In the genomic region with DNA sequence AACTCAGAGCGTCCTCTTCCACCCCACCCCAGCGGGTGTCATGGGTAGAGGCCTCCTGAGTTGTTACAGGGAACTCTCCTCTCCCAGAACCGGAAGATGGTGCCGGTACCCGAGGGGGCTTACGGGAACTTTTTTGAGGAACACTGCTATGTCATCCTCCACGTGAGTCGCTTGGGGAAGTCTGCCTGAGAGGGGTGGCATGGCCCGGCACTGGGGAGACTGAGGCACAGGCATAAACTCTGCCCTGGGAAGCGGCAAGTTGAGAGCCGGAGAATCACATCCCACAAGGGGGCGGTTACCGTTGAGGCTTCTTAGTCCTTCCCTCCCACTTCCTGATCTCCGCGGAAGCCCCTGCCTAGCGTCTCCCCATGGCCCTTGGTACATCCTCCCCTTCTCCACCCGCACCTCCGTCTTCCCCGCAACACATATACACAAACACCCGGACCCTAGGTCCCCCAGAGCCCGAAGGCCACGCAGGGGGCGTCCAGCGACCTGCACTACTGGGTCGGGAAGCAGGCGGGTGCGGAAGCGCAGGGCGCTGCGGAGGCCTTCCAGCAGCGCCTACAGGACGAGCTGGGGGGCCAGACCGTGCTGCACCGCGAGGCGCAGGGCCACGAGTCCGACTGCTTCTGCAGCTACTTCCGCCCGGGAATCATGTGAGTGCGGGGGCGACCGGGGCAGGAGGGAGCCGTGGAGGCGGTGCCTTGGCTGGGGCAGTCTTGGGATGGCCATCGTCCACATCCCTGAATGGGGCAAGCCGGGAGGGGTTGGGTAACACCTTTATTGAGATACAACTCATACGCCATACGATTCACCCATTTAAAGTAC, we compare ENCODE assay signal across 8 cellular contexts. TPM values are rescaled to one million over a fixed set of nuclear protein-coding genes. Genes with fewer than 3 reads are reported as not detected.
DNase-seq lines count a peak whose midpoint lies in the region; ATAC-seq, FAIRE-seq and TF ChIP-seq lines count a peak whose summit lies in the region.

No MANE protein-coding gene starts in this region.

- no peaks in the 10 kb centered on the region for H3K9me3 ChIP-seq in thymus (ENCODE audit: control insufficient read depth)

- WGBS in thymus: under 1% methylated on average over 49 of the region's 49 CpGs

- H3K4me1 ChIP-seq in thymus (ENCODE audit: control insufficient read depth, insufficient read depth, low read length): peaks cover 11% of the 10 kb centered on the region

- H3K27me3 ChIP-seq in thymus (ENCODE audit: control insufficient read depth, insufficient read depth): no peaks in the 10 kb centered on the region

- H3K27ac ChIP-seq in thymus (ENCODE audit: low read depth): peak overlapping the region; percentile 62

- no peak for TF ChIP-seq CTCF in omental fat pad (IDR thresholded peaks at IDR 0.05)

- peak overlapping the region; percentile 52 for H3K4me3 ChIP-seq in thymus (ENCODE audit: low read length)

- FAIRE-seq in frontal cortex (lab: Jason Lieb, UNC): no peak

- ATAC-seq in GM18511 (IDR thresholded peaks at IDR 0.05; ENCODE audit: unreplicated experiment) (peak; percentile 71), HG02885 (IDR thresholded peaks at IDR 0.05; ENCODE audit: poor library complexity, unreplicated experiment) (peak; percentile 72), omental fat pad (ENCODE audit: low FRiP score) (peak; percentile 87)

- H3K36me3 ChIP-seq in thymus (ENCODE audit: control insufficient read depth, insufficient read depth): peaks cover 17% of the 10 kb centered on the region

- DNase-seq in activated gamma-delta T cell (lab: John Stamatoyannopoulos, UW): peak; percentile 39
- peak; percentile 55 to 72 for DNase-seq in frontal cortex (ENCODE audit: low spot score in 2 of 2)
- DNase-seq in omental fat pad (ENCODE audit: low spot score): peak; percentile 74
- no peak for DNase-seq in NCI-H510A treated with DMSO at 0.1 percent for 48 hours (lab: John Stamatoyannopoulos, UW)

TF ChIP-seq in PFSK-1, 5 proteins besides CTCF, POLR2A, EP300 and RAD21:
- TF ChIP-seq, protein P1, sequence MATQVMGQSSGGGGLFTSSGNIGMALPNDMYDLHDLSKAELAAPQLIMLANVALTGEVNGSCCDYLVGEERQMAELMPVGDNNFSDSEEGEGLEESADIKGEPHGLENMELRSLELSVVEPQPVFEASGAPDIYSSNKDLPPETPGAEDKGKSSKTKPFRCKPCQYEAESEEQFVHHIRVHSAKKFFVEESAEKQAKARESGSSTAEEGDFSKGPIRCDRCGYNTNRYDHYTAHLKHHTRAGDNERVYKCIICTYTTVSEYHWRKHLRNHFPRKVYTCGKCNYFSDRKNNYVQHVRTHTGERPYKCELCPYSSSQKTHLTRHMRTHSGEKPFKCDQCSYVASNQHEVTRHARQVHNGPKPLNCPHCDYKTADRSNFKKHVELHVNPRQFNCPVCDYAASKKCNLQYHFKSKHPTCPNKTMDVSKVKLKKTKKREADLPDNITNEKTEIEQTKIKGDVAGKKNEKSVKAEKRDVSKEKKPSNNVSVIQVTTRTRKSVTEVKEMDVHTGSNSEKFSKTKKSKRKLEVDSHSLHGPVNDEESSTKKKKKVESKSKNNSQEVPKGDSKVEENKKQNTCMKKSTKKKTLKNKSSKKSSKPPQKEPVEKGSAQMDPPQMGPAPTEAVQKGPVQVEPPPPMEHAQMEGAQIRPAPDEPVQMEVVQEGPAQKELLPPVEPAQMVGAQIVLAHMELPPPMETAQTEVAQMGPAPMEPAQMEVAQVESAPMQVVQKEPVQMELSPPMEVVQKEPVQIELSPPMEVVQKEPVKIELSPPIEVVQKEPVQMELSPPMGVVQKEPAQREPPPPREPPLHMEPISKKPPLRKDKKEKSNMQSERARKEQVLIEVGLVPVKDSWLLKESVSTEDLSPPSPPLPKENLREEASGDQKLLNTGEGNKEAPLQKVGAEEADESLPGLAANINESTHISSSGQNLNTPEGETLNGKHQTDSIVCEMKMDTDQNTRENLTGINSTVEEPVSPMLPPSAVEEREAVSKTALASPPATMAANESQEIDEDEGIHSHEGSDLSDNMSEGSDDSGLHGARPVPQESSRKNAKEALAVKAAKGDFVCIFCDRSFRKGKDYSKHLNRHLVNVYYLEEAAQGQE (IDR thresholded peaks at IDR 0.05; ENCODE audit: insufficient read depth in 1 of 2, low read depth in 2 of 2, low read length in 2 of 2): 0 out of 4 replicates have a peak, but pooled peaks of 1 of the 2 experiments have one; percentile 35
- TF ChIP-seq TAF1 (IDR thresholded peaks at IDR 0.05; ENCODE audit: borderline replicate concordance, insufficient read depth, low read length) (no peak), POLR2AphosphoS5 (IDR thresholded peaks at IDR 0.05; ENCODE audit: low read depth, low read length) (peak; percentile 90)

RNA-seq across cellular contexts. Expression of a gene that starts 3.4 kb away (rescaled TPM):
- 8.3 TPM for polyA plus RNA-seq in PFSK-1 (2012; ENCODE audit: insufficient read length, low read depth)
- total RNA-seq in frontal cortex (9.8 TPM), omental fat pad (10 to 100 TPM in 1 of 4 donors, 1 to 10 TPM in 3; 4.4 to 15.0 (median 5.6) TPM)
- 24.5 TPM for polyA plus RNA-seq in thymus

RNA-seq across cellular contexts. Expression of a gene that starts 35.4 kb away (rescaled TPM):
- 6.5 TPM for polyA plus RNA-seq in PFSK-1 (2012; ENCODE audit: insufficient read length, low read depth)
- total RNA-seq in frontal cortex (4.1 TPM), omental fat pad (10 to 100 TPM; 12.5 to 24.4 (median 19.0) TPM)
- polyA plus RNA-seq in thymus: 23.8 TPM

RNA-seq across cellular contexts. Expression of a gene that starts 45.0 kb away (rescaled TPM):
- 0.45 TPM for polyA plus RNA-seq in PFSK-1 (2012; ENCODE audit: insufficient read length, low read depth)
- total RNA-seq in frontal cortex (0.41 TPM), omental fat pad (1 to 10 TPM in 3 of 4 donors, under 1 TPM in 1; 0.47 to 5.5 (median 1.4) TPM)
- 0.52 TPM for polyA plus RNA-seq in thymus
